In genomic region chr9:73151653-73152382, GRCh38 we compare ENCODE assay signal across 8 cellular contexts. TPM values are rescaled to one million over a fixed set of nuclear protein-coding genes. Genes with fewer than 3 reads are reported as not detected.
DNase-seq lines count a peak whose midpoint lies in the region; ATAC-seq, FAIRE-seq and TF ChIP-seq lines count a peak whose summit lies in the region.

A gene with protein sequence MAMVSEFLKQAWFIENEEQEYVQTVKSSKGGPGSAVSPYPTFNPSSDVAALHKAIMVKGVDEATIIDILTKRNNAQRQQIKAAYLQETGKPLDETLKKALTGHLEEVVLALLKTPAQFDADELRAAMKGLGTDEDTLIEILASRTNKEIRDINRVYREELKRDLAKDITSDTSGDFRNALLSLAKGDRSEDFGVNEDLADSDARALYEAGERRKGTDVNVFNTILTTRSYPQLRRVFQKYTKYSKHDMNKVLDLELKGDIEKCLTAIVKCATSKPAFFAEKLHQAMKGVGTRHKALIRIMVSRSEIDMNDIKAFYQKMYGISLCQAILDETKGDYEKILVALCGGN (plus strand): TSS chr9:73151865. CDS start chr9:73158536, 6,671 bp downstream.

- H2AK5ac ChIP-seq in H1 (ENCODE audit: low read depth, low read length) = no peak within 1 kb of the TSS

- H4K20me1 ChIP-seq in H1 (replicated peaks in 1 of 2; ENCODE audit: control insufficient read depth in 1 of 2, insufficient read depth in 2 of 2, low read length in 2 of 2) = no peaks in the 10 kb centered on the region

- H3K27me3 ChIP-seq in HAP-1 (ENCODE audit: low read depth) (no peaks in the 10 kb centered on the region), H1 (replicated peaks in 1 of 4; ENCODE audit: control insufficient read depth in 3 of 4, extremely low read depth in 1 of 4, insufficient read depth in 3 of 4, low read length in 3 of 4) (no peaks in the 10 kb centered on the region), mucosa of rectum (ENCODE audit: control insufficient read depth in 2 of 2, insufficient read depth in 2 of 2, low read length in 2 of 2) (no peaks in the 10 kb centered on the region)

- WGBS in H1 (ENCODE audit: extremely low coverage in 1 of 2, insufficient coverage in 1 of 2, insufficient read length in 1 of 2, insufficient replicate concordance in 2 of 2, low coverage in 1 of 2, low lambda C conversion rate in 2 of 2, missing lambda C conversion rate in 1 of 2), 2 experiments = 29% methylated on average over 1 of the region's 1 CpG; no CpG with 5 or more reads in 1 of the 2 experiments

- ATAC-seq in HG02840 (IDR thresholded peaks at IDR 0.05; ENCODE audit: low FRiP score, unreplicated experiment) = no peak
- ATAC-seq in GM18873 (IDR thresholded peaks at IDR 0.05; ENCODE audit: low FRiP score, unreplicated experiment) = no peak

- H3K56ac ChIP-seq in H1 (replicated peaks; ENCODE audit: insufficient read length, low read depth, low read length) = no peak within 1 kb of the TSS

- DNase-seq in HAP-1 (ENCODE audit: low spot score in 2 of 2) = peak; percentile 23 to 85
- DNase-seq in SK-MEL-5 (ENCODE audit: low read depth, low spot score) = peak; percentile 40
- DNase-seq in H1 (ENCODE audit: low read depth in 1 of 2, low spot score in 2 of 2) = no peak
- DNase-seq in HK-2 (ENCODE audit: unreplicated experiment) = no peak
- no peak for DNase-seq in NAMALWA (ENCODE audit: low spot score)

- no peak within 1 kb of the TSS for H2BK20ac ChIP-seq in H1 (ENCODE audit: low read length)

- 0 out of 2 replicates have a peak, but pooled peaks cover 3% of the 10 kb centered on the region for H3K36me3 ChIP-seq in HAP-1 (replicated peaks)
- H3K36me3 ChIP-seq in H1 (ENCODE audit: control insufficient read depth in 2 of 4, insufficient read depth in 4 of 4, low read length in 3 of 4) = no peaks in the 10 kb centered on the region
- H3K36me3 ChIP-seq in mucosa of rectum (ENCODE audit: control insufficient read depth in 2 of 2, insufficient read depth in 2 of 2, low read length in 2 of 2) = no peaks in the 10 kb centered on the region

- H3K9me3 ChIP-seq in HAP-1 (no peaks in the 10 kb centered on the region), H1 (ENCODE audit: insufficient read depth in 2 of 2, low read depth in 1 of 2, low read length in 1 of 2) (no peaks in the 10 kb centered on the region), mucosa of rectum (ENCODE audit: control insufficient read depth in 2 of 2, low read length in 2 of 2) (no peaks in the 10 kb centered on the region)

- H3K4me1 ChIP-seq in HAP-1 (peaks cover 51% of the 10 kb centered on the region), H1 (replicated peaks in 1 of 4; ENCODE audit: control insufficient read depth in 3 of 4, insufficient read depth in 4 of 4, low read length in 3 of 4) (peaks cover 0 to 7% (median 5%) of the 10 kb centered on the region in 4 experiments; a peak in 2 of 7 replicates), mucosa of rectum (ENCODE audit: control insufficient read depth in 2 of 2, insufficient read depth in 2 of 2, low read length in 2 of 2) (peaks cover 4 to 7% of the 10 kb centered on the region in 2 donors)

- POLR2A ChIA-PET in H1 (lab: Charles Lee; ENCODE audit: partially characterized antibody) = interaction anchor here (1.5 kb wide), 1 partner anchor 9 kb away, joined by 3 read pairs; no protein-coding TSS in a partner anchor

- H3K79me2 ChIP-seq in H1 (ENCODE audit: control insufficient read depth in 1 of 2, insufficient read depth in 2 of 2, low read length in 2 of 2) = no peaks in the 10 kb centered on the region

- H3K4me2 ChIP-seq in H1 (ENCODE audit: insufficient read depth in 1 of 2, low read depth in 2 of 2, low read length in 2 of 2) = peak within 1 kb of the TSS in 1 of 2 experiments; percentile 12; a peak in 1 of 4 replicates

- H3K27ac ChIP-seq in H1 (ENCODE audit: low read depth, low read length) (peak within 1 kb of the TSS; percentile 17; the same call in 1 of the 2 replicates), mucosa of rectum (ENCODE audit: low read depth in 2 of 2, low read length in 2 of 2) (peak within 1 kb of the TSS; percentile 46 to 69)

- no peak within 1 kb of the TSS for H2BK15ac ChIP-seq in H1 (ENCODE audit: low read length)

- CTCF ChIA-PET in H1 (lab: Charles Lee; ENCODE audit: partially characterized antibody) = no interaction called here

- no peaks in the 10 kb centered on the region for H3K23me2 ChIP-seq in H1 (ENCODE audit: low read depth, low read length)

- no peak within 1 kb of the TSS for H4K91ac ChIP-seq in H1 (replicated peaks; ENCODE audit: insufficient read length, low read length)

- peak within 1 kb of the TSS; percentile 86 for H4K5ac ChIP-seq in H1 (ENCODE audit: insufficient read length, low read depth, low read length)

- no peak within 1 kb of the TSS for H2BK5ac ChIP-seq in H1 (ENCODE audit: low read depth, low read length)

- TF ChIP-seq CTCF in H1 (IDR thresholded peaks at IDR 0.05; ENCODE audit: control extremely low read depth in 1 of 3, insufficient read depth in 1 of 3, low read depth in 1 of 3, low read length in 3 of 3) = no peak

- no peak for TF ChIP-seq RAD21 in H1 (IDR thresholded peaks at IDR 0.05 in 1 of 2, conservative IDR thresholded peaks at IDR 0.05 in 1 of 2; ENCODE audit: low read depth in 2 of 2, low read length in 2 of 2)

- H4K8ac ChIP-seq in H1 (ENCODE audit: extremely low read depth, insufficient read depth, low read length) = no peak within 1 kb of the TSS

- no peak for TF ChIP-seq POLR2A in H1 (IDR thresholded peaks at IDR 0.05; ENCODE audit: control extremely low read depth in 1 of 2, low read depth in 2 of 2, low read length in 2 of 2)

- in situ Hi-C loops in HAP-1 (cut with MboI; ENCODE audit: low sequenced_read_pairs) = no loop called here
- in situ Hi-C loops in SK-MEL-5 (cut with HindIII; ENCODE audit: low pct_unique_long_range_greater_than_20kb, low sequenced_read_pairs) = no loop called here

- H2BK120ac ChIP-seq in H1 (replicated peaks; ENCODE audit: low read depth, low read length) = no peak within 1 kb of the TSS

- H3K4ac ChIP-seq in H1 (replicated peaks; ENCODE audit: insufficient read length, low read depth, low read length) = no peak within 1 kb of the TSS

- no peak within 1 kb of the TSS for H2BK12ac ChIP-seq in H1 (ENCODE audit: low read depth, low read length)

- H3K14ac ChIP-seq in H1 (ENCODE audit: insufficient read length) = no peak within 1 kb of the TSS

- no peak within 1 kb of the TSS for H3K18ac ChIP-seq in H1 (ENCODE audit: extremely low read depth, low read length)

- FAIRE-seq in H1 (lab: Jason Lieb, UNC) = peak; percentile 36

- no peak within 1 kb of the TSS for H2AFZ ChIP-seq in H1 (ENCODE audit: low read length)

- H3K79me1 ChIP-seq in H1 (ENCODE audit: low read depth, low read length) = no peaks in the 10 kb centered on the region

- H3K9ac ChIP-seq in H1 (replicated peaks in 1 of 4; ENCODE audit: extremely low read depth in 1 of 4, low read depth in 3 of 4, low read length in 3 of 4) (no peak within 1 kb of the TSS), mucosa of rectum (ENCODE audit: low read depth in 1 of 2, low read length in 2 of 2) (peak within 1 kb of the TSS; percentile 49 to 50)

- H3K4me3 ChIP-seq in HAP-1 = peak within 1 kb of the TSS; percentile 26
- H3K4me3 ChIP-seq in H1 (ENCODE audit: extremely low read depth in 1 of 4, insufficient read depth in 2 of 4, low read depth in 3 of 4, low read length in 4 of 4) = no peak within 1 kb of the TSS
- H3K4me3 ChIP-seq in mucosa of rectum (ENCODE audit: low read length in 2 of 2) = peak within 1 kb of the TSS; percentile 53 to 74

- no peak for TF ChIP-seq EP300 in H1 (IDR thresholded peaks at IDR 0.05; ENCODE audit: borderline replicate concordance in 1 of 2, low read depth in 2 of 2, low read length in 2 of 2)

- no peak within 1 kb of the TSS for H3K23ac ChIP-seq in H1 (ENCODE audit: insufficient read length)

TF ChIP-seq in H1, 55 proteins besides CTCF, POLR2A, EP300 and RAD21 (continues in another document):
- no peak for TF ChIP-seq TBP (IDR thresholded peaks at IDR 0.05; ENCODE audit: low read depth, low read length)

RNA-seq across cellular contexts. Expression of the gene that starts here (rescaled TPM):
- total RNA-seq in SK-MEL-5 (2014; rRNA removed; shearing (Covaris generic)) = 25.0 and 27.0 TPM in 2 replicates
- 33.8 and 36.9 TPM in 2 replicates for polyA plus RNA-seq in SK-MEL-5 (2015; cell fraction: cytosol; rRNA removed)
- 30.3 and 36.5 TPM in 2 replicates for polyA plus RNA-seq in SK-MEL-5 (2015; cell fraction: nucleus; rRNA removed)
- total RNA-seq in H1 (2021; fragmentation: NEBNext Ultra II Directional; extraction: Animal tissue kit (Norgen Biotek cat#: 25700)) = 5.7 and 6.7 TPM in 2 replicates
- polyA plus RNA-seq in H1 (2011; rRNA removed) = 0.50 and 0.71 TPM in 2 replicates
- 1.5 TPM for polyA plus RNA-seq in H1 (2011; cell fraction: cytosol; rRNA removed)
- 0.23 TPM for polyA plus RNA-seq in H1 (2011; cell fraction: nucleus; rRNA removed)
- 1.5 to 5.3 TPM (median 2.6 TPM) in 4 replicates for polyA plus RNA-seq in H1 (2012, experiment 1 of 2)
- polyA plus RNA-seq in H1 (2012, experiment 2 of 2) = 0.62 TPM
- polyA plus RNA-seq in H1 (2013, experiment 1 of 2) = 12.3 TPM
- 12.5 TPM for polyA plus RNA-seq in H1 (2013, experiment 2 of 2)
- polyA minus RNA-seq in H1 (2011; rRNA and poly(A)+ RNA removed) = 1.3 and 2.0 TPM in 2 replicates
- 3.4 TPM for polyA minus RNA-seq in H1 (2011; cell fraction: cytosol; rRNA and poly(A)+ RNA removed)
- polyA minus RNA-seq in H1 (2011; cell fraction: nucleus; rRNA and poly(A)+ RNA removed) = 3.2 TPM

Comparison
In these comparisons a context has a peak if more than half of its experiments do, and no peak if none do; other contexts are left out.
1. DNase-seq: peak in HAP-1 (2 of 2) and SK-MEL-5 (single experiment); none in H1 (0 of 2), HK-2 (single experiment) and NAMALWA (single experiment).
2. H3K4me3 ChIP-seq: peak in HAP-1 (single experiment) and mucosa of rectum (2 of 2); none in H1 (0 of 4).
3. H3K9ac ChIP-seq: peak in mucosa of rectum (2 of 2); none in H1 (0 of 4).